1 cellular context compared by ENCODE assay signal in the genomic region with DNA sequence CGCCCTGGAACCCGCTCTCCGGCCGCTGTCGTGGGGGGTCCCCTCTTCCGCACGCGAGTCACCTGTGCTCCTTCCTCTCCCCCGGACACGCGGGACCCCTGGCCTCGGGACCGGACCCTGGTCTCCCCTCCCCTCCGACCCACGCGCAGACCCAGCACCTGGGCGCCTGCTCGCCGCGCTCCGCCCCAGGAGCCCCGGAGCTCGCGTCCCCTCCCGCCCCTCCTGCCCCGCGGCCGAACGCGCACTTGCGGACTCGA.
TF ChIP-seq lines count a peak whose summit lies in the region.

No MANE protein-coding gene starts in this region.

TF ChIP-seq in A549, 52 proteins besides CTCF, POLR2A, EP300 and RAD21 (continued from another document):
- TF ChIP-seq ZSCAN20 (CRISPR knock-in tag; IDR thresholded peaks at IDR 0.05) (no peak), EHF (CRISPR knock-in tag; IDR thresholded peaks at IDR 0.05) (no peak), JUN (IDR thresholded peaks at IDR 0.05) (no peak), SMC3 (IDR thresholded peaks at IDR 0.05) (no peak), TFCP2L1 (CRISPR knock-in tag; IDR thresholded peaks at IDR 0.05) (no peak), HOXA7 (CRISPR knock-in tag; IDR thresholded peaks at IDR 0.05) (no peak), GATA3 (IDR thresholded peaks at IDR 0.05; ENCODE audit: borderline replicate concordance) (no peak), POLR2AphosphoS2 (conservative IDR thresholded peaks at IDR 0.05; ENCODE audit: low read length) (no peak)
- TF ChIP-seq, protein P1, sequence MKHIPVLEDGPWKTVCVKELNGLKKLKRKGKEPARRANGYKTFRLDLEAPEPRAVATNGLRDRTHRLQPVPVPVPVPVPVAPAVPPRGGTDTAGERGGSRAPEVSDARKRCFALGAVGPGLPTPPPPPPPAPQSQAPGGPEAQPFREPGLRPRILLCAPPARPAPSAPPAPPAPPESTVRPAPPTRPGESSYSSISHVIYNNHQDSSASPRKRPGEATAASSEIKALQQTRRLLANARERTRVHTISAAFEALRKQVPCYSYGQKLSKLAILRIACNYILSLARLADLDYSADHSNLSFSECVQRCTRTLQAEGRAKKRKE (CRISPR knock-in tag; IDR thresholded peaks at IDR 0.05; ENCODE audit: low read depth), result no peak
